Comparison of ENCODE assay signal across 26 cellular contexts in genomic region chr16:88133507-88133843, GRCh38.
A peak's percentile ranks its signal among the peaks of the same experiment; 100 is the strongest.
DNase-seq lines count a peak whose midpoint lies in the region; ATAC-seq, FAIRE-seq and TF ChIP-seq lines count a peak whose summit lies in the region.
"Had no signal": no experiment of that assay in that cellular context is flagged by ENCODE, and none has a peak within 500 bp of the region (broad histone marks: within the 10 kb centered on the region; RNA-seq: fewer than 3 reads in every experiment).

No MANE protein-coding gene starts in this region.

- FAIRE-seq in A204.1 (lab: Jason Lieb, UNC) (peak; percentile 97), TTC549 (lab: Jason Lieb, UNC) (peak; percentile 76), endometrium (lab: Jason Lieb, UNC) (peak; percentile 92), kidney (lab: Jason Lieb, UNC) (peak; percentile 98)
- FAIRE-seq: A549, D721Med, GM12891, GM18507, H54 had no signal

- H3K4me3 ChIP-seq in kidney (ENCODE audit: low read length in 2 of 2) (no peak overlapping the region), ascending aorta (no peak overlapping the region)
- H3K4me3 ChIP-seq: A549; BLaER1 treated with 17β-estradiol and CSF1 and Interleukin-3, amounts not matched to agents 10 nM and 100 nM; HAP-1 had no signal

- ATAC-seq in HG03457 (IDR thresholded peaks at IDR 0.05; ENCODE audit: unreplicated experiment) (no peak), HG02884 (IDR thresholded peaks at IDR 0.05; ENCODE audit: unreplicated experiment) (no peak)
- ATAC-seq: A549 had no signal

- H3K36me3 ChIP-seq in kidney (ENCODE audit: control insufficient read depth in 1 of 2, insufficient read depth in 2 of 2, low read length in 2 of 2): no peaks in the 10 kb centered on the region
- H3K36me3 ChIP-seq in ascending aorta: no peaks in the 10 kb centered on the region
- H3K36me3 ChIP-seq: BE2C; BLaER1 treated with 17β-estradiol and CSF1 and Interleukin-3, amounts not matched to agents 10 nM and 100 nM; HAP-1 had no signal

- no peak overlapping the region for H3K9ac ChIP-seq in kidney (ENCODE audit: low read length in 2 of 2)
- H3K9ac ChIP-seq: BLaER1 treated with 17β-estradiol and CSF1 and Interleukin-3, amounts not matched to agents 10 nM and 100 nM had no signal

- no peaks in the 10 kb centered on the region for H3K4me1 ChIP-seq in kidney (ENCODE audit: control insufficient read depth in 1 of 2, insufficient read depth in 1 of 2, low read depth in 1 of 2, low read length in 2 of 2)
- H3K4me1 ChIP-seq in ascending aorta: no peaks in the 10 kb centered on the region
- H3K4me1 ChIP-seq: A549, BE2C, HAP-1 had no signal

- H3K27me3 ChIP-seq in ascending aorta: no peaks in the 10 kb centered on the region
- H3K27me3 ChIP-seq: BE2C; BLaER1 treated with 17β-estradiol and CSF1 and Interleukin-3, amounts not matched to agents 10 nM and 100 nM had no signal

- no peak for TF ChIP-seq CTCF in kidney (IDR thresholded peaks at IDR 0.05; ENCODE audit: borderline replicate concordance, extremely low read depth, insufficient read depth)
- no peak for TF ChIP-seq CTCF in ascending aorta (IDR thresholded peaks at IDR 0.05)

- no peak overlapping the region for H3K27ac ChIP-seq in kidney (ENCODE audit: low read depth in 2 of 2, low read length in 2 of 2)
- H3K27ac ChIP-seq in ascending aorta: no peak overlapping the region
- H3K27ac ChIP-seq: 22Rv1; A549; BLaER1 treated with 17β-estradiol and CSF1 and Interleukin-3, amounts not matched to agents 10 nM and 100 nM had no signal

- intact Hi-C loops in kidney (cut with DNase I) (no loop called here), ascending aorta (cut with DNase I) (no loop called here)

- DNase-seq in kidney (no peak), ascending aorta (ENCODE audit: low spot score in 2 of 2) (no peak)
- DNase-seq in stimulated activated CD8-positive, alpha-beta memory T cell treated with anti-CD3 and anti-CD28 coated beads, Interleukin-4, amount 100 ng/mL, for 48 hours: no peak
- DNase-seq: ACHN; AML-193; CD4-positive, alpha-beta T cell; DMS 273 treated with DMSO at 0.1 percent for 48 hours; DMS79; EL; GF-D8; GOT3; HFFc6 had no signal

- H3K9me3 ChIP-seq in kidney (ENCODE audit: control insufficient read depth in 1 of 2, low read length in 2 of 2) (peaks cover 0 to 3% of the 10 kb centered on the region in 2 donors), ascending aorta (peaks cover 0 to 3% of the 10 kb centered on the region in 2 donors)
- H3K9me3 ChIP-seq: BE2C, HAP-1 had no signal
